In the genomic region with DNA sequence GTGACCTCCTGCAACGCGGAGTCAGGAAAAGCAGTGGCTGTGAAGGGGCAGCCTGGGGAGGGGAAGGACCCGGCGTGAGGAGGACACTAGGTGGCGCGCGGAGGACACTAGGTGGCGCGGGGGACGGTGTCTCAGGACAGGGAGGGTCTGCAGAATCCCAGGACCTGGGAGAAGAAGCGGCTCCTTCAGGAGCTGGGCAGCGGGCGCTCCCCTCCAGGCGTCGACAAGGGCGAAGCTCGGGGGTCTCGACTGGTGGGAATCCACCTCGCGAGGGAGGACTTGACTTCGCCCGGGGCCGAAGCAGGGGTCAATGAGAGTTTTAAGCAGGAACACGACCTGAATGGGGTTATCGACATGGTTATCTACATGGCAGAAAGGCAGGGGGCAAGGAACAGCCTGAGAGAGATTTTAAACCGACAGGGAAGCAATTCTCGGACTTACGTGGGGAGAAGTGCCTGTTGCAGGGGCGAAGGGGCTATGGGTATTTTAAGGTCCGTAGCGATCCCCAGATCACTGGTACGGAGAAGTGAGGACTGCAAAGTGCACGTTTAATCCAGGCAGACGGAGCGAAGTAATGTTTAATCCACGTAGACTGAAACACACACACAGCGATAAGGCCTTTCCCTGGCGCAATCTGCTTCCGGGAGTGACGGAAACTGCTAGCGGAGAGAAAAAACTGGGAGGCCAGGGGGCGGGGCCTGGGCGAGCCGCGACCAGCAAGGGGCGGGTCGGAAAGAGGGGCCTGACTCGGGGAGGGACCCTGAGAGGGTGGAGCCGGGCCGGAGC, we compare ENCODE assay signal across 8 cellular contexts. TPM values are rescaled to one million over a fixed set of nuclear protein-coding genes. Genes with fewer than 3 reads are reported as not detected.
DNase-seq lines count a peak whose midpoint lies in the region; ATAC-seq and TF ChIP-seq lines count a peak whose summit lies in the region.

A gene (minus strand): TSS at position 648 of the 786 bp plus-strand sequence. CDS start 9,426 bp downstream, outside the sequence.

- H3K4me1 Mint-ChIP-seq in T-helper 2 cell treated with Interferon-gamma antibody and Interleukin-4, amounts not matched to agents 5 μg/mL and 100 μg/mL, for 36 hours (ENCODE audit: low read depth), result peaks cover 19% of the 10 kb centered on the region

- H3K27me3 ChIP-seq in right atrium auricular region (no peaks in the 10 kb centered on the region), uterus (no peaks in the 10 kb centered on the region)

- H3K4me1 ChIP-seq in right atrium auricular region (peaks cover 0 to 17% of the 10 kb centered on the region in 2 donors), uterus (peaks cover 0 to 11% of the 10 kb centered on the region in 2 donors)

- TF ChIP-seq CTCF in right atrium auricular region (IDR thresholded peaks at IDR 0.05) (peak; percentile 69 to 86), uterus (IDR thresholded peaks at IDR 0.05) (peak; percentile 78 to 86 (median 79))

- peak; percentile 82 for DNase-seq in NCI-H1694 treated with DMSO at 0.1 percent for 48 hours (lab: John Stamatoyannopoulos, UW)
- peak; percentile 76 for DNase-seq in T-helper 2 cell treated with Interferon-gamma antibody and Interleukin-4, amounts not matched to agents 5 μg/mL and 100 μg/mL, for 36 hours (ENCODE audit: low spot score)
- DNase-seq in anterior cingulate cortex (lab: John Stamatoyannopoulos, UW), result peak; percentile 49 to 98 (median 93)
- DNase-seq in right atrium auricular region (ENCODE audit: low spot score), result peak; percentile 95
- DNase-seq in pulmonary artery endothelial cell (ENCODE audit: low read depth, low spot score), result peak; percentile 77
- DNase-seq in uterus, result peak; percentile 97 to 98

- no peaks in the 10 kb centered on the region for H3K9me3 ChIP-seq in right atrium auricular region
- no peaks in the 10 kb centered on the region for H3K9me3 ChIP-seq in uterus

- peaks cover 36% of the 10 kb centered on the region for H3K36me3 Mint-ChIP-seq in T-helper 2 cell treated with Interferon-gamma antibody and Interleukin-4, amounts not matched to agents 5 μg/mL and 100 μg/mL, for 36 hours (ENCODE audit: low read depth)

- H3K27ac ChIP-seq in right atrium auricular region (peak within 1 kb of the TSS; percentile 90 to 95), uterus (peak within 1 kb of the TSS; percentile 97 to 98)

- H3K4me3 ChIP-seq in right atrium auricular region (peak within 1 kb of the TSS; percentile 70 to 75), uterus (peak within 1 kb of the TSS; percentile 90 to 98)

- peak within 1 kb of the TSS; percentile 97 for H3K4me3 Mint-ChIP-seq in T-helper 2 cell treated with Interferon-gamma antibody and Interleukin-4, amounts not matched to agents 5 μg/mL and 100 μg/mL, for 36 hours

- peaks cover 51% of the 10 kb centered on the region for H3K9me3 Mint-ChIP-seq in T-helper 2 cell treated with Interferon-gamma antibody and Interleukin-4, amounts not matched to agents 5 μg/mL and 100 μg/mL, for 36 hours

- intact Hi-C loops in uterus (cut with DNase I; ENCODE audit: low total_unique reads), result loop anchor here (5.0 kb wide), 1 partner anchor 103 kb away; no protein-coding TSS in a partner anchor

- H3K36me3 ChIP-seq in right atrium auricular region (no peaks in the 10 kb centered on the region), uterus (no peaks in the 10 kb centered on the region)

- no peaks in the 10 kb centered on the region for H3K27me3 Mint-ChIP-seq in T-helper 2 cell treated with Interferon-gamma antibody and Interleukin-4, amounts not matched to agents 5 μg/mL and 100 μg/mL, for 36 hours (ENCODE audit: low read depth)

- peak within 1 kb of the TSS; percentile 91 for H3K27ac Mint-ChIP-seq in T-helper 2 cell treated with Interferon-gamma antibody and Interleukin-4, amounts not matched to agents 5 μg/mL and 100 μg/mL, for 36 hours

- TF ChIP-seq POLR2A in GM15510 (IDR thresholded peaks at IDR 0.05; ENCODE audit: borderline replicate concordance, extremely low read depth, insufficient read length) (peak; percentile 59), uterus (IDR thresholded peaks at IDR 0.05) (peak; percentile 51 to 75)

- ATAC-seq in HG02884 (IDR thresholded peaks at IDR 0.05; ENCODE audit: unreplicated experiment), result peak; percentile 92

RNA-seq across cellular contexts. Expression of the gene that starts here (rescaled TPM):
- total RNA-seq in right atrium auricular region, result 1 to 10 TPM; 2.4 to 3.3 TPM
- 6.1 and 9.8 TPM in 2 replicates for total RNA-seq in pulmonary artery endothelial cell
- total RNA-seq in uterus, result 10 to 100 TPM in 3 of 4 donors, 1 to 10 TPM in 1; 2.4 to 27.2 (median 17.6) TPM

Comparison
In these comparisons a context has a peak if more than half of its experiments do, and no peak if none do; other contexts are left out.
1. Peak in every context shown above with its lines: DNase-seq, ATAC-seq, H3K4me3 ChIP-seq and H3K27ac ChIP-seq.